ENCODE assay signal across 1 cellular context in the genomic region with DNA sequence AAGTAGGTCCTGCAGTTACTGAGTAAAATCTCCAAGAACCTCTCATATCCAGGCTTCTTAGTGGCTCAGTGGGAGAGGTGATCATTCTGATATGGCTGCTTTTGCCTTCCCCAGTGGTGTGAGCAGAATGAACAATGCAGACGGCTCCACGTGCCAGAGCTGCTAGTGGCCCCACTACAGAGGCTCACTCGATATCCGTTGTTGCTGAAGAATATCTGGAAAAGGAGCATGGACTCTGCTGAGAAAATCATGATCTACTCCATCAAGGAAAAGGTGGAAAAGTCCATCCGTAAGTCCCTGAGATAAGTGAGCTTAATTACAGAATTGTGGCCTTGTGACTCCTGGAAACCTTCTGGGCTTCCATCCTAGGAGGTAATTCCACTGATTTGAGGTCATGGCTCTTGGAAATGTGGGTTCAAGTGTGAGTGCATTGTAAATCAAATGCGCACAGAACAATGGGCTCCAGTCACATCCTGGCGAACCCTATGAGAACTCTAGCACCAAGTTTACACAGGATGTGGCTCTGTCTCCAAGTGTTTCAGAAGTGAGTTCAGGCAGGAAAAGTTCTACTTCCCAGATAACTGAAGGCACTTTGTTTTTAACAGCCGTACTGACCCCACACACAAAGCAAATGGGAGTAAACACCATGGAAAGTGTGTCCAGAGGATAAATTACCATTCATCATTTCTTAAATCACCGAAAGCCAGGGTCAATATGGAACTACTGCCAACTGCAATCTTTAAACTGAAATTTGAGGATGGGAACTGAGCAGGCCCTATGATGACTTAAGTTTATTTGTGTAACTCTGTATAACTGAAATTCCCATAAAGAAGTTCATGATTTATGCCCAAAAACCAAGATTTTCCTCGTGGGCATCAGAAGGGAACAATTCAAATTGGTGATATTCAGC.
TF ChIP-seq lines count a peak whose summit lies in the region.

No MANE protein-coding gene starts in this region.

TF ChIP-seq in GM23338, 12 proteins besides CTCF, POLR2A, EP300 and RAD21 (continued from another document):
- TF ChIP-seq, protein P1, sequence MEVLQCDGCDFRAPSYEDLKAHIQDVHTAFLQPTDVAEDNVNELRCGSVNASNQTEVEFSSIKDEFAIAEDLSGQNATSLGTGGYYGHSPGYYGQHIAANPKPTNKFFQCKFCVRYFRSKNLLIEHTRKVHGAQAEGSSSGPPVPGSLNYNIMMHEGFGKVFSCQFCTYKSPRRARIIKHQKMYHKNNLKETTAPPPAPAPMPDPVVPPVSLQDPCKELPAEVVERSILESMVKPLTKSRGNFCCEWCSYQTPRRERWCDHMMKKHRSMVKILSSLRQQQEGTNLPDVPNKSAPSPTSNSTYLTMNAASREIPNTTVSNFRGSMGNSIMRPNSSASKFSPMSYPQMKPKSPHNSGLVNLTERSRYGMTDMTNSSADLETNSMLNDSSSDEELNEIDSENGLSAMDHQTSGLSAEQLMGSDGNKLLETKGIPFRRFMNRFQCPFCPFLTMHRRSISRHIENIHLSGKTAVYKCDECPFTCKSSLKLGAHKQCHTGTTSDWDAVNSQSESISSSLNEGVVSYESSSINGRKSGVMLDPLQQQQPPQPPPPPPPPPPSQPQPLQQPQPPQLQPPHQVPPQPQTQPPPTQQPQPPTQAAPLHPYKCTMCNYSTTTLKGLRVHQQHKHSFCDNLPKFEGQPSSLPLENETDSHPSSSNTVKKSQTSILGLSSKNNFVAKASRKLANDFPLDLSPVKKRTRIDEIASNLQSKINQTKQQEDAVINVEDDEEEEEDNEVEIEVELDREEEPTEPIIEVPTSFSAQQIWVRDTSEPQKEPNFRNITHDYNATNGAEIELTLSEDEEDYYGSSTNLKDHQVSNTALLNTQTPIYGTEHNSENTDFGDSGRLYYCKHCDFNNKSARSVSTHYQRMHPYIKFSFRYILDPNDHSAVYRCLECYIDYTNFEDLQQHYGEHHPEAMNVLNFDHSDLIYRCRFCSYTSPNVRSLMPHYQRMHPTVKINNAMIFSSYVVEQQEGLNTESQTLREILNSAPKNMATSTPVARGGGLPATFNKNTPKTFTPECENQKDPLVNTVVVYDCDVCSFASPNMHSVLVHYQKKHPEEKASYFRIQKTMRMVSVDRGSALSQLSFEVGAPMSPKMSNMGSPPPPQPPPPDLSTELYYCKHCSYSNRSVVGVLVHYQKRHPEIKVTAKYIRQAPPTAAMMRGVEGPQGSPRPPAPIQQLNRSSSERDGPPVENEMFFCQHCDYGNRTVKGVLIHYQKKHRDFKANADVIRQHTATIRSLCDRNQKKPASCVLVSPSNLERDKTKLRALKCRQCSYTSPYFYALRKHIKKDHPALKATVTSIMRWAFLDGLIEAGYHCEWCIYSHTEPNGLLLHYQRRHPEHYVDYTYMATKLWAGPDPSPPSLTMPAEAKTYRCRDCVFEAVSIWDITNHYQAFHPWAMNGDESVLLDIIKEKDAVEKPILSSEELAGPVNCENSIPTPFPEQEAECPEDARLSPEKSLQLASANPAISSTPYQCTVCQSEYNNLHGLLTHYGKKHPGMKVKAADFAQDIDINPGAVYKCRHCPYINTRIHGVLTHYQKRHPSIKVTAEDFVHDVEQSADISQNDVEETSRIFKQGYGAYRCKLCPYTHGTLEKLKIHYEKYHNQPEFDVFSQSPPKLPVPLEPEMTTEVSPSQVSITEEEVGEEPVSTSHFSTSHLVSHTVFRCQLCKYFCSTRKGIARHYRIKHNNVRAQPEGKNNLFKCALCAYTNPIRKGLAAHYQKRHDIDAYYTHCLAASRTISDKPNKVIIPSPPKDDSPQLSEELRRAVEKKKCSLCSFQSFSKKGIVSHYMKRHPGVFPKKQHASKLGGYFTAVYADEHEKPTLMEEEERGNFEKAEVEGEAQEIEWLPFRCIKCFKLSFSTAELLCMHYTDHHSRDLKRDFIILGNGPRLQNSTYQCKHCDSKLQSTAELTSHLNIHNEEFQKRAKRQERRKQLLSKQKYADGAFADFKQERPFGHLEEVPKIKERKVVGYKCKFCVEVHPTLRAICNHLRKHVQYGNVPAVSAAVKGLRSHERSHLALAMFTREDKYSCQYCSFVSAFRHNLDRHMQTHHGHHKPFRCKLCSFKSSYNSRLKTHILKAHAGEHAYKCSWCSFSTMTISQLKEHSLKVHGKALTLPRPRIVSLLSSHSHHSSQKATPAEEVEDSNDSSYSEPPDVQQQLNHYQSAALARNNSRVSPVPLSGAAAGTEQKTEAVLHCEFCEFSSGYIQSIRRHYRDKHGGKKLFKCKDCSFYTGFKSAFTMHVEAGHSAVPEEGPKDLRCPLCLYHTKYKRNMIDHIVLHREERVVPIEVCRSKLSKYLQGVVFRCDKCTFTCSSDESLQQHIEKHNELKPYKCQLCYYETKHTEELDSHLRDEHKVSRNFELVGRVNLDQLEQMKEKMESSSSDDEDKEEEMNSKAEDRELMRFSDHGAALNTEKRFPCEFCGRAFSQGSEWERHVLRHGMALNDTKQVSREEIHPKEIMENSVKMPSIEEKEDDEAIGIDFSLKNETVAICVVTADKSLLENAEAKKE (CRISPR knock-in tag; IDR thresholded peaks at IDR 0.05): no peak
- TF ChIP-seq JUNB (IDR thresholded peaks at IDR 0.05; ENCODE audit: unreplicated experiment) (no peak), POLR2AphosphoS5 (IDR thresholded peaks at IDR 0.05; ENCODE audit: low read depth) (no peak), NANOG (IDR thresholded peaks at IDR 0.05; ENCODE audit: borderline replicate concordance) (no peak), CREB1 (CRISPR knock-in tag; IDR thresholded peaks at IDR 0.05; ENCODE audit: low read depth) (no peak), EZH2phosphoT487 (IDR thresholded peaks at IDR 0.05; ENCODE audit: unreplicated experiment) (no peak), EZH2 (IDR thresholded peaks at IDR 0.05; ENCODE audit: low read depth, unreplicated experiment) (no peak)
- TF ChIP-seq, protein P2, sequence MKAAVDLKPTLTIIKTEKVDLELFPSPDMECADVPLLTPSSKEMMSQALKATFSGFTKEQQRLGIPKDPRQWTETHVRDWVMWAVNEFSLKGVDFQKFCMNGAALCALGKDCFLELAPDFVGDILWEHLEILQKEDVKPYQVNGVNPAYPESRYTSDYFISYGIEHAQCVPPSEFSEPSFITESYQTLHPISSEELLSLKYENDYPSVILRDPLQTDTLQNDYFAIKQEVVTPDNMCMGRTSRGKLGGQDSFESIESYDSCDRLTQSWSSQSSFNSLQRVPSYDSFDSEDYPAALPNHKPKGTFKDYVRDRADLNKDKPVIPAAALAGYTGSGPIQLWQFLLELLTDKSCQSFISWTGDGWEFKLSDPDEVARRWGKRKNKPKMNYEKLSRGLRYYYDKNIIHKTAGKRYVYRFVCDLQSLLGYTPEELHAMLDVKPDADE (IDR thresholded peaks at IDR 0.05): no peak
